8 cellular contexts compared by ENCODE assay signal in the genomic region with DNA sequence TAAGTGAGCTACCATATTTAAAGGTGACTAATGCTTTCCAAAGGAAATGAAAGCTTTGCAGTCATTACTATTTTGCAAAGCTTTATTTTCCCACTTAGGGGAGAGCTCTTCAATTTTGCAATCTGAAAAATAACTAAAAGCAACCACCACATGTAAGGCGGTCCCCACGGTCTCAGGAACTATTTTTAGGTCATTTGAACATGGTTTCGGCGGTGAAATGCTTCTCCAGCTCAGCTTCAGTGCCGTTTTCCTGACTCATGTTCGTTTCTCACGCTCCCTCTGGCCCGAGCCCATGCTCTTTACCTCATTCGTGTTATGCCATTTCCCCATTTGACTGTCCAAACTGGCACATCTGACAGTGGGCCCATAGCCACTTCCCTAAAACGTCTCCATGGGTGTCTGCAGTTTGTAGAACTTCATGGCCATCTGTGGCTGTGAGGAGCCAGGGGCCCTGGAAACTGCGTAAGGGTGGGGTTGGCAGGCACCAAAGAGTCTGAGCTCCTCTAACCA. TPM values are rescaled to one million over a fixed set of nuclear protein-coding genes. Genes with fewer than 3 reads are reported as not detected.
DNase-seq lines count a peak whose midpoint lies in the region; ATAC-seq and TF ChIP-seq lines count a peak whose summit lies in the region.

No MANE protein-coding gene starts in this region.

- no peaks in the 10 kb centered on the region for H3K4me1 ChIP-seq in GM23338 (ENCODE audit: insufficient read depth)

- no peaks in the 10 kb centered on the region for H3F3A ChIP-seq in GM23338 (replicated peaks; ENCODE audit: low read depth)

- no peaks in the 10 kb centered on the region for H3K36me3 Mint-ChIP-seq in activated B cell treated with CpG ODN at 0.5 μM for 24 hours (ENCODE audit: low read depth)
- no peaks in the 10 kb centered on the region for H3K36me3 Mint-ChIP-seq in GM23338 (ENCODE audit: low read depth)

- TF ChIP-seq CTCF in activated B cell treated with CpG ODN at 0.5 μM for 24 hours (IDR thresholded peaks at IDR 0.05), result no peak
- TF ChIP-seq CTCF in fibroblast of the aortic adventitia (IDR thresholded peaks at IDR 0.05; ENCODE audit: insufficient read depth, low read length), result no peak
- TF ChIP-seq CTCF in GM23338 (conservative IDR thresholded peaks at IDR 0.05; ENCODE audit: low read depth in 2 of 2), result no peak

- H2AFZ ChIP-seq in GM23338, result no peak overlapping the region

- intact Hi-C loops in activated B cell treated with CpG ODN at 0.5 μM for 24 hours (cut with micrococcal nuclease), result loop anchor here (1.0 kb wide), 1 partner anchor 279 kb away; no protein-coding TSS in a partner anchor

- H3K79me2 ChIP-seq in GM23338 (replicated peaks; ENCODE audit: insufficient read depth), result no peaks in the 10 kb centered on the region

- H3K36me3 ChIP-seq in GM23338 (ENCODE audit: insufficient read depth), result no peaks in the 10 kb centered on the region; the same call in 1 of the 2 replicates

- H3K27ac Mint-ChIP-seq in activated B cell treated with CpG ODN at 0.5 μM for 24 hours (peak overlapping the region; percentile 64), GM23338 (no peak overlapping the region)

- CTCF ChIA-PET in activated B cell treated with CpG ODN at 0.5 μM for 24 hours (lab: Charles Lee), result no interaction called here

- POLR2A ChIA-PET in activated B cell treated with CpG ODN at 0.5 μM for 24 hours (lab: Charles Lee), result interaction anchor here (0.6 to 1.6 kb wide), 6 partner anchors 9 to 383 kb away, joined by 3 to 7 read pairs (median 3); no protein-coding TSS in a partner anchor

- H4K20me1 ChIP-seq in GM23338 (replicated peaks; ENCODE audit: insufficient read depth), result no peaks in the 10 kb centered on the region

- no peaks in the 10 kb centered on the region for H3K27me3 ChIP-seq in GM23338 (ENCODE audit: insufficient read depth)

- no peak overlapping the region for H3K4me3 ChIP-seq in fibroblast of the aortic adventitia (ENCODE audit: low read depth, low read length)
- H3K4me3 ChIP-seq in GM23338, result no peak overlapping the region

- H3K4me3 Mint-ChIP-seq in activated B cell treated with CpG ODN at 0.5 μM for 24 hours, result no peak overlapping the region
- no peak overlapping the region for H3K4me3 Mint-ChIP-seq in GM23338

- peaks cover 17% of the 10 kb centered on the region for H3K27me3 Mint-ChIP-seq in activated B cell treated with CpG ODN at 0.5 μM for 24 hours
- peaks cover 3% of the 10 kb centered on the region for H3K27me3 Mint-ChIP-seq in GM23338 (ENCODE audit: insufficient read depth, low read depth, poor library complexity)

- H3K9me3 Mint-ChIP-seq in activated B cell treated with CpG ODN at 0.5 μM for 24 hours (no peaks in the 10 kb centered on the region), GM23338 (no peaks in the 10 kb centered on the region; the same call in 2 of the 3 replicates)

- peak; percentile 64 for ATAC-seq in HG03095 (IDR thresholded peaks at IDR 0.05; ENCODE audit: unreplicated experiment)
- ATAC-seq in activated B cell treated with CpG ODN at 0.5 μM for 24 hours (ENCODE audit: low read depth), result peak; percentile 82
- no peak for ATAC-seq in GM23338

- H3K9me2 ChIP-seq in GM23338 (ENCODE audit: insufficient read depth), result peaks cover 7% of the 10 kb centered on the region; the same call in 1 of the 2 replicates

- DNase-seq in activated T-cell treated with anti-CD3 and anti-CD28 coated beads for 24 hours (ENCODE audit: low read depth) (peak; percentile 69), activated T-cell treated with anti-CD3 and anti-CD28 coated beads for 4 hours (no peak), activated B cell treated with CpG ODN at 0.5 μM for 24 hours (peak; percentile 19), fibroblast of the aortic adventitia (ENCODE audit: low read depth) (peak; percentile 93), NCI-H1092 treated with DMSO at 0.1 percent for 48 hours (lab: John Stamatoyannopoulos, UW) (no peak), GM23338 (ENCODE audit: low spot score) (no peak)
- DNase-seq in stimulated activated CD4-positive, alpha-beta T cell treated with anti-CD3 and anti-CD28 coated beads, Interleukin-12 subunit alpha, Interleukin-12 subunit beta, amount 100 ng/mL, for 24 hours (ENCODE audit: low read depth in 2 of 2), result peak; percentile 57 to 66

- no peak overlapping the region for H3K4me2 ChIP-seq in GM23338

- H3K27ac ChIP-seq in GM23338 (ENCODE audit: low read depth), result no peak overlapping the region

- H3K4me1 Mint-ChIP-seq in activated B cell treated with CpG ODN at 0.5 μM for 24 hours (peaks cover 23% of the 10 kb centered on the region), GM23338 (peaks cover 5% of the 10 kb centered on the region)

TF ChIP-seq in GM23338, 12 proteins besides CTCF, POLR2A, EP300 and RAD21:
- TF ChIP-seq POLR2AphosphoS5 (IDR thresholded peaks at IDR 0.05; ENCODE audit: low read depth) (no peak), EZH2phosphoT487 (IDR thresholded peaks at IDR 0.05; ENCODE audit: unreplicated experiment) (no peak)

RNA-seq across cellular contexts. Expression of gene ADTRP, which starts 46.5 kb away (rescaled TPM):
- total RNA-seq in activated B cell treated with CpG ODN at 0.5 μM for 24 hours (1.4 and 2.0 TPM in 2 replicates), fibroblast of the aortic adventitia (ENCODE audit: low replicate concordance) (2.6 and 10.9 TPM in 2 replicates)
- total RNA-seq in GM23338 (2014; rRNA removed; shearing (Covaris generic)), result not detected in 2 replicates
- polyA plus RNA-seq in GM23338 (2016; fragmentation: Nextera tagmentation; extraction: Ambion mirVana), result not detected in 2 replicates

Comparison
In these comparisons a context has a peak if more than half of its experiments do, and no peak if none do; other contexts are left out.
1. DNase-seq: peak in activated T-cell treated with anti-CD3 and anti-CD28 coated beads for 24 hours (single experiment), activated B cell treated with CpG ODN at 0.5 μM for 24 hours (single experiment), fibroblast of the aortic adventitia (single experiment) and stimulated activated CD4-positive, alpha-beta T cell treated with anti-CD3 and anti-CD28 coated beads, Interleukin-12 subunit alpha, Interleukin-12 subunit beta, amount 100 ng/mL, for 24 hours (2 of 2); none in activated T-cell treated with anti-CD3 and anti-CD28 coated beads for 4 hours (single experiment), NCI-H1092 treated with DMSO at 0.1 percent for 48 hours (single experiment) and GM23338 (single experiment).